In the genomic region with DNA sequence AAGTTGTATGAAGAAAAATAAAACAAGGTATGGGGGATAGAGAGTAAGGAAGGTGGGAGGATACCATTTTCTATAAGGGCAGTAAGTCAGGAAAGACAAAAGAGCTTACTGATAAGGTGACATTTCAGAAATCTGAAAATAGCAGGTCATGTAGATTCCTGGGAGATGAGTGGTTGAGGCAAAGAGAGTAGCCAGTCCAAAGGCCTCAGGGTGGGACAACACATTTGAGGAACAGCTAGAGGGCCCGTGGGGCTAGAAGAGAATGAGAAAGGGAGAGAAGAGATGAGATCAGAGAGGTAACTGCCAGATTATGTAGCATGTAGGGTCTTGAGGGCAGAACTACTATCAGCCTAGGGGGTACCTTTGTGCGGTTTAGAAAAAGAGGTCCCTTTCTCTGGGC, we compare ENCODE assay signal across 1 cellular context.
TF ChIP-seq lines count a peak whose summit lies in the region.

No MANE protein-coding gene starts in this region.

TF ChIP-seq in WTC11, 78 proteins besides CTCF, POLR2A, EP300 and RAD21:
- TF ChIP-seq AR (CRISPR knock-in tag; IDR thresholded peaks at IDR 0.05) (no peak), MLX (CRISPR knock-in tag; IDR thresholded peaks at IDR 0.05) (no peak), ZNF121 (CRISPR knock-in tag; IDR thresholded peaks at IDR 0.05) (no peak), SOX15 (CRISPR knock-in tag; IDR thresholded peaks at IDR 0.05) (no peak), ZNF396 (CRISPR knock-in tag; IDR thresholded peaks at IDR 0.05; ENCODE audit: borderline replicate concordance) (no peak)
- TF ChIP-seq, protein P1, sequence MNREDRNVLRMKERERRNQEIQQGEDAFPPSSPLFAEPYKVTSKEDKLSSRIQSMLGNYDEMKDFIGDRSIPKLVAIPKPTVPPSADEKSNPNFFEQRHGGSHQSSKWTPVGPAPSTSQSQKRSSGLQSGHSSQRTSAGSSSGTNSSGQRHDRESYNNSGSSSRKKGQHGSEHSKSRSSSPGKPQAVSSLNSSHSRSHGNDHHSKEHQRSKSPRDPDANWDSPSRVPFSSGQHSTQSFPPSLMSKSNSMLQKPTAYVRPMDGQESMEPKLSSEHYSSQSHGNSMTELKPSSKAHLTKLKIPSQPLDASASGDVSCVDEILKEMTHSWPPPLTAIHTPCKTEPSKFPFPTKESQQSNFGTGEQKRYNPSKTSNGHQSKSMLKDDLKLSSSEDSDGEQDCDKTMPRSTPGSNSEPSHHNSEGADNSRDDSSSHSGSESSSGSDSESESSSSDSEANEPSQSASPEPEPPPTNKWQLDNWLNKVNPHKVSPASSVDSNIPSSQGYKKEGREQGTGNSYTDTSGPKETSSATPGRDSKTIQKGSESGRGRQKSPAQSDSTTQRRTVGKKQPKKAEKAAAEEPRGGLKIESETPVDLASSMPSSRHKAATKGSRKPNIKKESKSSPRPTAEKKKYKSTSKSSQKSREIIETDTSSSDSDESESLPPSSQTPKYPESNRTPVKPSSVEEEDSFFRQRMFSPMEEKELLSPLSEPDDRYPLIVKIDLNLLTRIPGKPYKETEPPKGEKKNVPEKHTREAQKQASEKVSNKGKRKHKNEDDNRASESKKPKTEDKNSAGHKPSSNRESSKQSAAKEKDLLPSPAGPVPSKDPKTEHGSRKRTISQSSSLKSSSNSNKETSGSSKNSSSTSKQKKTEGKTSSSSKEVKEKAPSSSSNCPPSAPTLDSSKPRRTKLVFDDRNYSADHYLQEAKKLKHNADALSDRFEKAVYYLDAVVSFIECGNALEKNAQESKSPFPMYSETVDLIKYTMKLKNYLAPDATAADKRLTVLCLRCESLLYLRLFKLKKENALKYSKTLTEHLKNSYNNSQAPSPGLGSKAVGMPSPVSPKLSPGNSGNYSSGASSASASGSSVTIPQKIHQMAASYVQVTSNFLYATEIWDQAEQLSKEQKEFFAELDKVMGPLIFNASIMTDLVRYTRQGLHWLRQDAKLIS (CRISPR knock-in tag; IDR thresholded peaks at IDR 0.05; ENCODE audit: borderline replicate concordance), result no peak
